Comparison of ENCODE assay signal across 13 cellular contexts in the genomic region with DNA sequence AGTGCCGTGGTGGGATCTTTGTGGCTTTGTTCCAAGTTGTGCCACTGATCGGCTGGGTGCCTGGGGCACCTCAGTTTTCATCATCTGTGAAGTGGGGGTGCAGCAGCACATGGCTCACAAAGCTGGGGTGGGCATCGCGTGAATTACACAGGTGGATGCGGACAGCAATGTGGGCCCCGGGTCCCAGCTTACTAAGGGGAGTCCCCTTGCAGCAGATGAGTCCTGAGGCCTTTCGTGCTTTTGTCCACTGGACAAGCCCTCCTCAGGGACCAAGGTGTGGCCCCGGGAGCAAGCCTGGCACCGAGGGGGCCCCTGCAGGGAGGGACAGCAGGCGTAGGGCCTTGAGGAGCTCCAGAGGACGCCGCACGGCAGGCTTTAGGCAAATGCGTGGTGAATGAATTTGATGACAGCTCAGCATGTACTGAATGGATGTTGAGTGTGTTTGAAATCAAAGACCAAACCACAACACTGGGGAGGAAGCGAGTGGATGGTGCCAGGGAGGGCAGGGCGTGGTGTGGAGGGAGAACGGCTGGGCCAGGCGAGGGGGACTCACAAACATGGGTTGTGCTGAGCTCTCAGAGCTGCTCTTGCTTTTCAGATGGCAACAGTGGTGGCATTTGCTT. TPM values are rescaled to one million over a fixed set of nuclear protein-coding genes. Genes with fewer than 3 reads are reported as not detected.
DNase-seq lines count a peak whose midpoint lies in the region; ATAC-seq and TF ChIP-seq lines count a peak whose summit lies in the region.
"Had no signal": no experiment of that assay in that cellular context is flagged by ENCODE, and none has a peak within 500 bp of the region (broad histone marks: within the 10 kb centered on the region; RNA-seq: fewer than 3 reads in every experiment).

No MANE protein-coding gene starts in this region.

- intact Hi-C loops in CD4-positive, alpha-beta T cell (cut with DNase I, micrococcal nuclease) = loop anchor here (5.0 kb wide), 3 partner anchors 42 to 58 kb away; a partner anchor contains a TSS

- no peak for TF ChIP-seq CTCF in CD4-positive, alpha-beta T cell (IDR thresholded peaks at IDR 0.05)

- no peaks in the 10 kb centered on the region for H3K27me3 Mint-ChIP-seq in CD4-positive, alpha-beta T cell
- no peaks in the 10 kb centered on the region for H3K27me3 Mint-ChIP-seq in T-helper 2 cell treated with Interferon-gamma antibody and Interleukin-4, amounts not matched to agents 5 μg/mL and 100 μg/mL, for 36 hours (ENCODE audit: low read depth)
- H3K27me3 Mint-ChIP-seq in naive thymus-derived CD8-positive, alpha-beta T cell = no peaks in the 10 kb centered on the region

- no peaks in the 10 kb centered on the region for H3K9me3 Mint-ChIP-seq in CD4-positive, alpha-beta T cell
- H3K9me3 Mint-ChIP-seq in T-helper 2 cell treated with Interferon-gamma antibody and Interleukin-4, amounts not matched to agents 5 μg/mL and 100 μg/mL, for 36 hours = no peaks in the 10 kb centered on the region
- no peaks in the 10 kb centered on the region for H3K9me3 Mint-ChIP-seq in naive thymus-derived CD8-positive, alpha-beta T cell
- H3K9me3 Mint-ChIP-seq: immature natural killer cell had no signal

- H3K27ac ChIP-seq in CD4-positive, alpha-beta T cell (ENCODE audit: low read depth, low read length) = no peak overlapping the region
- H3K27ac ChIP-seq: breast epithelium had no signal

- no peaks in the 10 kb centered on the region for H3K9me3 ChIP-seq in CD4-positive, alpha-beta T cell (ENCODE audit: control insufficient read depth, low read length)

- H3K4me3 Mint-ChIP-seq in CD4-positive, alpha-beta T cell = peak overlapping the region; percentile 67
- H3K4me3 Mint-ChIP-seq in T-helper 2 cell treated with Interferon-gamma antibody and Interleukin-4, amounts not matched to agents 5 μg/mL and 100 μg/mL, for 36 hours = peak overlapping the region; percentile 77
- H3K4me3 Mint-ChIP-seq in naive thymus-derived CD8-positive, alpha-beta T cell = peak overlapping the region in 9 of 10 donors; percentile 55 to 81 (median 63)
- H3K4me3 Mint-ChIP-seq: immature natural killer cell had no signal

- CTCF ChIA-PET in CD4-positive, alpha-beta T cell (lab: Charles Lee) = interaction anchor here (1.0 to 1.7 kb wide), 3 partner anchors 8 to 80 kb away, joined by 3 to 4 read pairs (median 3); no protein-coding TSS in a partner anchor

- POLR2A ChIA-PET in CD4-positive, alpha-beta T cell (lab: Charles Lee) = interaction anchor here (0.7 to 3.9 kb wide), 12 partner anchors 10 to 267 kb away, joined by 3 to 65 read pairs (median 6); a partner anchor contains a TSS
- POLR2A ChIA-PET in naive thymus-derived CD8-positive, alpha-beta T cell (lab: Charles Lee) = interaction anchor here (0.5 to 2.1 kb wide), 4 partner anchors 9 to 30 kb away, joined by 3 to 14 read pairs (median 3); no protein-coding TSS in a partner anchor

- H3K27ac Mint-ChIP-seq in CD4-positive, alpha-beta T cell = peak overlapping the region; percentile 81
- peak overlapping the region; percentile 92 for H3K27ac Mint-ChIP-seq in T-helper 2 cell treated with Interferon-gamma antibody and Interleukin-4, amounts not matched to agents 5 μg/mL and 100 μg/mL, for 36 hours
- peak overlapping the region; percentile 41 to 91 (median 72) for H3K27ac Mint-ChIP-seq in naive thymus-derived CD8-positive, alpha-beta T cell

- peaks cover 56% of the 10 kb centered on the region for H3K4me1 Mint-ChIP-seq in CD4-positive, alpha-beta T cell (ENCODE audit: low read depth)
- H3K4me1 Mint-ChIP-seq in T-helper 2 cell treated with Interferon-gamma antibody and Interleukin-4, amounts not matched to agents 5 μg/mL and 100 μg/mL, for 36 hours (ENCODE audit: low read depth) = peaks cover 59% of the 10 kb centered on the region
- peaks cover 31 to 60% (median 46%) of the 10 kb centered on the region in 4 donors for H3K4me1 Mint-ChIP-seq in naive thymus-derived CD8-positive, alpha-beta T cell

- peak; percentile 36 to 71 (median 56) for DNase-seq in CD4-positive, alpha-beta T cell
- DNase-seq in T-helper 2 cell treated with Interferon-gamma antibody and Interleukin-4, amounts not matched to agents 5 μg/mL and 100 μg/mL, for 36 hours (ENCODE audit: low spot score) = peak; percentile 33
- DNase-seq in activated T-helper 1 cell treated with Interleukin-2 at 50 U/mL for 16 hours (ENCODE audit: low read depth) = peak; percentile 33
- peak; percentile 28 to 82 (median 62) for DNase-seq in naive thymus-derived CD8-positive, alpha-beta T cell
- no peak for DNase-seq in COLO668 (lab: John Stamatoyannopoulos, UW; ENCODE audit: unreplicated experiment)
- DNase-seq in DMS53 treated with DMSO at 0.1 percent for 48 hours (lab: John Stamatoyannopoulos, UW; ENCODE audit: unreplicated experiment) = no peak
- DNase-seq: GDM1, immature natural killer cell, NCI-H2171 treated with DMSO at 0.1 percent for 48 hours had no signal

- H3K36me3 Mint-ChIP-seq in CD4-positive, alpha-beta T cell (ENCODE audit: low read depth) = no peaks in the 10 kb centered on the region
- no peaks in the 10 kb centered on the region for H3K36me3 Mint-ChIP-seq in T-helper 2 cell treated with Interferon-gamma antibody and Interleukin-4, amounts not matched to agents 5 μg/mL and 100 μg/mL, for 36 hours (ENCODE audit: low read depth)
- no peaks in the 10 kb centered on the region for H3K36me3 Mint-ChIP-seq in naive thymus-derived CD8-positive, alpha-beta T cell
- H3K36me3 Mint-ChIP-seq: immature natural killer cell had no signal

- ATAC-seq in CD4-positive, alpha-beta T cell (ENCODE audit: poor library complexity) = peak; percentile 74
- ATAC-seq in naive thymus-derived CD8-positive, alpha-beta T cell = peak; percentile 75 to 90
- no peak for ATAC-seq in GM18520 (IDR thresholded peaks at IDR 0.05; ENCODE audit: unreplicated experiment)
- ATAC-seq in HG03039 (IDR thresholded peaks at IDR 0.05; ENCODE audit: unreplicated experiment) = no peak
- ATAC-seq: K562 had no signal

- no peaks in the 10 kb centered on the region for H3K27me3 ChIP-seq in CD4-positive, alpha-beta T cell (ENCODE audit: control insufficient read depth, insufficient read depth, low read length)

RNA-seq across cellular contexts. Expression of a gene that starts 53.2 kb away (rescaled TPM):
- 10 to 100 TPM; 16.9 to 20.8 TPM for total RNA-seq in CD4-positive, alpha-beta T cell
- total RNA-seq in naive thymus-derived CD8-positive, alpha-beta T cell = 10 to 100 TPM in 1 of 2 experiments, 1 to 10 TPM in 1; 7.4 to 10.4 TPM
- polyA plus RNA-seq in naive thymus-derived CD8-positive, alpha-beta T cell = under 1 TPM; 0.44 to 0.97 (median 0.94) TPM

Comparison
In these comparisons a context has a peak if more than half of its experiments do, and no peak if none do; other contexts are left out.
1. ATAC-seq: peak in CD4-positive, alpha-beta T cell (single experiment) and naive thymus-derived CD8-positive, alpha-beta T cell (2 of 2); none in GM18520 (single experiment) and HG03039 (single experiment).
2. DNase-seq: peak in CD4-positive, alpha-beta T cell (10 of 10), T-helper 2 cell treated with Interferon-gamma antibody and Interleukin-4, amounts not matched to agents 5 μg/mL and 100 μg/mL, for 36 hours (single experiment), activated T-helper 1 cell treated with Interleukin-2 at 50 U/mL for 16 hours (single experiment) and naive thymus-derived CD8-positive, alpha-beta T cell (10 of 10); none in COLO668 (single experiment) and DMS53 treated with DMSO at 0.1 percent for 48 hours (single experiment).
3. Peak in every context shown above with its lines, with median percentiles within 50 percentile points of each other: H3K27ac Mint-ChIP-seq and H3K4me3 Mint-ChIP-seq.